ENCODE assay signal across 9 cellular contexts in the genomic region with DNA sequence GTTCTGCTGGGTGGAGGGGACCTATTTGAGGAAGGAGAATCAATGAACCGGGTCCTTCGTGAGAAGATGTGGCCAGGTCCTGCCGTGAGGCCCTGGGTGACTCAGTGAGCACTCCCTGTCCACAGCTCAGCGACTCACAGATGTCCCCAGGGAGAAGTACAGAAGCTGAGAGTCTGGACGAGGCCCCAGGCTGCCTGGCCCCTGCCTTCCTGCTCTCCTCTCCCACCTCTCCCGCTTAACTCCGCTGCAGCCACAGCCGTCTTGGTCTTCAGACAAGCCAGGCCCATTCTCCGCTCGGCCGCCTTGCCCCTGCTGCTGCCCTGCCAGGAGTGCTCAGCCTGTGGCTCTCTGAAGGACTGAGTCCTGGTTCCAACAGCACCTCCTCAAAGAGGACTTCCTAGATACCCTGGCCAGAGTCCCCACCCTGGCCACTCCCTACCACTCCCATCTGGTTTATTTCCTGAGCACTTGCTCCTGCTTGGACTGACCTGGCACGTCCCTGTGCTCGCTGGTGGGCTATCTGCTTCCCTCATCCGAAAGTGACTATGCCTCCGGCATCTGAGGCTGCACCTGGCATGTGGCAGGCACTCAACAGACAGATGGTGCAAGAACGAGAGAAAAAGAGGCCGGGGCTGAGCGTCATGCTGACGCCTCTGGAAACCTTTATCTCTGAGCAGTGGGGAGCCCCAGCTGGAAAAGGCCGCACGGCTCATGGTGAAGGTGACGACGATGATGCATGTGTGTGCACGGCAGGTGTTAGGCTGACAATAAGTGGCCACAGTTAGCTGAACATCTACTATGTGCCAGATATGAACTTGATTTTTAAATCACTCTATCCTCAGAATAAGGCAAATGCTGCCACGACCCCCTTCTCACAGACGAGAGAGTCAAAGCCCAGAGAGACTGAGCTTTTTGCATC.
A peak's percentile ranks its signal among the peaks of the same experiment; 100 is the strongest.
DNase-seq lines count a peak whose midpoint lies in the region; ATAC-seq and TF ChIP-seq lines count a peak whose summit lies in the region.
"Had no signal": no experiment of that assay in that cellular context is flagged by ENCODE, and none has a peak within 500 bp of the region (broad histone marks: within the 10 kb centered on the region; RNA-seq: fewer than 3 reads in every experiment).

No MANE protein-coding gene starts in this region.

- no peaks in the 10 kb centered on the region for H3K27me3 ChIP-seq in DND-41 (ENCODE audit: insufficient read depth, low read length, poor library complexity)

- peak; percentile 1 for DNase-seq in DND-41
- DNase-seq in epithelial cell of esophagus (ENCODE audit: low read depth): peak; percentile 16
- no peak for DNase-seq in SKM-1 treated with dmso at 0.1 percent for 144 hours (lab: John Stamatoyannopoulos, UW; ENCODE audit: unreplicated experiment)
- DNase-seq in stimulated activated CD4-positive, alpha-beta T cell treated with anti-CD3 and anti-CD28 coated beads, Interleukin-1b, Interleukin-23, amount 100 ng/mL, for 48 hours: no peak
- no peak for DNase-seq in NCI-H526 treated with DMSO at 0.1 percent for 48 hours (lab: John Stamatoyannopoulos, UW)
- DNase-seq: stimulated activated naive CD8-positive, alpha-beta T cell treated with anti-CD3 and anti-CD28 coated beads, Interleukin-15, amount 100 ng/mL, for 72 hours had no signal

- H3K9ac ChIP-seq in DND-41 (ENCODE audit: low read depth, low read length): no peak overlapping the region

- no peaks in the 10 kb centered on the region for H3K9me3 ChIP-seq in DND-41 (ENCODE audit: insufficient read depth, low read length, severe bottlenecking)

- no peaks in the 10 kb centered on the region for H3K36me3 ChIP-seq in DND-41 (ENCODE audit: insufficient read depth, low read length)

- H3K4me3 ChIP-seq in DND-41 (ENCODE audit: low read depth in 1 of 2, low read length in 2 of 2) (no peak overlapping the region), epithelial cell of esophagus (ENCODE audit: low read length) (no peak overlapping the region)

- TF ChIP-seq CTCF in DND-41 (IDR thresholded peaks at IDR 0.05; ENCODE audit: borderline replicate concordance, extremely low read depth, low read length, poor library complexity, severe bottlenecking) (no peak), epithelial cell of esophagus (IDR thresholded peaks at IDR 0.05; ENCODE audit: insufficient read depth, low read depth, low read length, missing control alignments) (no peak)

- peak overlapping the region; percentile 15; the same call in 1 of the 2 replicates for H3K27ac ChIP-seq in DND-41 (ENCODE audit: low read length)

- no peaks in the 10 kb centered on the region for H4K20me1 ChIP-seq in DND-41 (ENCODE audit: insufficient read depth, low read length)

- no peak overlapping the region for H3K4me2 ChIP-seq in DND-41 (ENCODE audit: insufficient read depth, low read length)

- no peak overlapping the region for H2AFZ ChIP-seq in DND-41 (ENCODE audit: low read depth, low read length)

- peaks cover 46% of the 10 kb centered on the region for H3K4me1 ChIP-seq in DND-41 (ENCODE audit: insufficient read depth, low read length)

- H3K79me2 ChIP-seq in DND-41 (ENCODE audit: insufficient read depth, low read length): no peaks in the 10 kb centered on the region

- ATAC-seq in DND-41 (ENCODE audit: insufficient read depth, low read depth) (no peak), GM19397 (IDR thresholded peaks at IDR 0.05; ENCODE audit: unreplicated experiment) (peak; percentile 41), HG03571 (IDR thresholded peaks at IDR 0.05; ENCODE audit: unreplicated experiment) (peak; percentile 51), GM18870 (IDR thresholded peaks at IDR 0.05; ENCODE audit: unreplicated experiment) (no peak)
- ATAC-seq: stimulated activated naive CD8-positive, alpha-beta T cell treated with anti-CD3 and anti-CD28 coated beads, Interleukin-15, amount 100 ng/mL, for 72 hours had no signal

Comparison
In these comparisons a context has a peak if more than half of its experiments do, and no peak if none do; other contexts are left out.
1. ATAC-seq: peak in GM19397 (single experiment) and HG03571 (single experiment); none in DND-41 (single experiment) and GM18870 (single experiment).
2. DNase-seq: peak in DND-41 (single experiment) and epithelial cell of esophagus (single experiment); none in SKM-1 treated with dmso at 0.1 percent for 144 hours (single experiment), stimulated activated CD4-positive, alpha-beta T cell treated with anti-CD3 and anti-CD28 coated beads, Interleukin-1b, Interleukin-23, amount 100 ng/mL, for 48 hours (single experiment) and NCI-H526 treated with DMSO at 0.1 percent for 48 hours (single experiment).